ENCODE assay signal across 27 cellular contexts in the genomic region with DNA sequence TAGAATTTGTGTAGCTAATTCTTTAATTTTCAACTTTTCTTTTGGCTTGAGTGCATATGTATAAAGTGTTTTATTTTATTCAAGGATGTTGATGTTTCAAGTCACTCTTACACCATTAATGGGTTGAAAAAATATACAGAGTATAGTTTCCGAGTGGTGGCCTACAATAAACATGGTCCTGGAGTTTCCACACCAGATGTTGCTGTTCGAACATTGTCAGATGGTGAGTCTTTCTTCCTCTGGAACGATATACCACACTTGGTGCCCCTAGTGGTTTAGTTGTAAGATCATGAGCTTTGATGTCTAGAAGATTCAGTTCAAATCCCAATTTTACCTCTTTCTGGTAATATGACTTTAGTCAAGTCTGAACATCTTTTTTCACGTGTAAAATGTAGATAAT.
A peak's percentile ranks its signal among the peaks of the same experiment; 100 is the strongest.
DNase-seq lines count a peak whose midpoint lies in the region; ATAC-seq, FAIRE-seq and TF ChIP-seq lines count a peak whose summit lies in the region.
"Had no signal": no experiment of that assay in that cellular context is flagged by ENCODE, and none has a peak within 500 bp of the region (broad histone marks: within the 10 kb centered on the region; RNA-seq: fewer than 3 reads in every experiment).

No MANE protein-coding gene starts in this region.

- H3K9me2 ChIP-seq in MM.1S (replicated peaks; ENCODE audit: insufficient read depth, low read length) = no peaks in the 10 kb centered on the region

- H4K20me1 ChIP-seq in MM.1S (ENCODE audit: insufficient read depth, low read length) = no peaks in the 10 kb centered on the region

- no peaks in the 10 kb centered on the region for H3F3A ChIP-seq in MM.1S (ENCODE audit: insufficient read depth, low read length)

- H3K9ac ChIP-seq in MM.1S (ENCODE audit: low read length) = no peak overlapping the region

- no peak for DNase-seq in AG09309 (ENCODE audit: low read depth)
- no peak for DNase-seq in HTR-8/SVneo (ENCODE audit: insufficient read length, low spot score)
- peak; percentile 12 for DNase-seq in RKO (ENCODE audit: low spot score)
- no peak for DNase-seq in NCI-H526 (lab: John Stamatoyannopoulos, UW)
- DNase-seq in pancreas = no peak
- no peak for DNase-seq in NCI-H2029 (lab: John Stamatoyannopoulos, UW)
- DNase-seq in MM.1S = no peak
- DNase-seq: 8988T; AML-193; C1 segment of cervical spinal cord; Calu3; CD8-positive, alpha-beta T cell; DMS153; GDM1; NCI-H1048; NCI-H1417 treated with DMSO at 0.1 percent for 48 hours; NCI-H187; NCI-H2107; NCI-H2227 treated with DMSO at 0.1 percent for 48 hours; NCI-H510A; NCI-H774; NK-92 treated with Interleukin-12 subunit alpha and Interleukin-12 subunit beta, amount 100 ng/mL, for 24 hours; PC-3; RPMI8226; SHP77 had no signal

- TF ChIP-seq CTCF in AG09309 (IDR thresholded peaks at IDR 0.05; ENCODE audit: control insufficient read depth, insufficient read depth, low read depth, low read length, missing control alignments) (peak; percentile 8), pancreas (IDR thresholded peaks at IDR 0.05) (no peak), MM.1S (IDR thresholded peaks at IDR 0.05; ENCODE audit: low read length) (no peak)

- no peak overlapping the region for H3K27ac ChIP-seq in pancreas
- H3K27ac ChIP-seq in MM.1S (ENCODE audit: low read length) = no peak overlapping the region

- 91 to 92% methylated on average over 4 of the region's 4 CpGs for WGBS in pancreas, 2 donors

- H3K27me3 ChIP-seq in pancreas (no peaks in the 10 kb centered on the region), MM.1S (replicated peaks; ENCODE audit: insufficient read depth, low read length) (no peaks in the 10 kb centered on the region)

- intact Hi-C loops in pancreas (cut with DNase I) = no loop called here

- peak; percentile 62 for FAIRE-seq in HTR-8/SVneo (lab: Jason Lieb, UNC)
- peak; percentile 47 for FAIRE-seq in islet of Langerhans (lab: Jason Lieb, UNC)
- no peak for FAIRE-seq in pancreas (lab: Jason Lieb, UNC)
- FAIRE-seq: H54 had no signal

- no peaks in the 10 kb centered on the region for H3K9me3 ChIP-seq in pancreas
- H3K9me3 ChIP-seq in MM.1S (replicated peaks; ENCODE audit: insufficient read depth, low read length) = no peaks in the 10 kb centered on the region

- no peaks in the 10 kb centered on the region for H3K79me2 ChIP-seq in MM.1S (ENCODE audit: low read length)

- ATAC-seq in pancreas = no peak
- ATAC-seq: CD8-positive, alpha-beta T cell; PC-3 had no signal

- H3K4me3 ChIP-seq in AG09309 (ENCODE audit: control insufficient read depth, low read depth, low read length) (no peak overlapping the region), pancreas (no peak overlapping the region), MM.1S (ENCODE audit: low read length) (no peak overlapping the region)

- H3K4me2 ChIP-seq in MM.1S (ENCODE audit: low read depth, low read length) = no peak overlapping the region

- H2AFZ ChIP-seq in MM.1S (ENCODE audit: low read length) = no peak overlapping the region

- H3K36me3 ChIP-seq in pancreas (peaks cover 0 to 26% (median 0%) of the 10 kb centered on the region in 3 donors), MM.1S (replicated peaks; ENCODE audit: insufficient read depth, low read length) (no peaks in the 10 kb centered on the region)

- H3K4me1 ChIP-seq in pancreas = no peaks in the 10 kb centered on the region
- H3K4me1 ChIP-seq in MM.1S (ENCODE audit: low read length) = no peaks in the 10 kb centered on the region
